Comparison of ENCODE assay signal across 1 cellular context in the genomic region with DNA sequence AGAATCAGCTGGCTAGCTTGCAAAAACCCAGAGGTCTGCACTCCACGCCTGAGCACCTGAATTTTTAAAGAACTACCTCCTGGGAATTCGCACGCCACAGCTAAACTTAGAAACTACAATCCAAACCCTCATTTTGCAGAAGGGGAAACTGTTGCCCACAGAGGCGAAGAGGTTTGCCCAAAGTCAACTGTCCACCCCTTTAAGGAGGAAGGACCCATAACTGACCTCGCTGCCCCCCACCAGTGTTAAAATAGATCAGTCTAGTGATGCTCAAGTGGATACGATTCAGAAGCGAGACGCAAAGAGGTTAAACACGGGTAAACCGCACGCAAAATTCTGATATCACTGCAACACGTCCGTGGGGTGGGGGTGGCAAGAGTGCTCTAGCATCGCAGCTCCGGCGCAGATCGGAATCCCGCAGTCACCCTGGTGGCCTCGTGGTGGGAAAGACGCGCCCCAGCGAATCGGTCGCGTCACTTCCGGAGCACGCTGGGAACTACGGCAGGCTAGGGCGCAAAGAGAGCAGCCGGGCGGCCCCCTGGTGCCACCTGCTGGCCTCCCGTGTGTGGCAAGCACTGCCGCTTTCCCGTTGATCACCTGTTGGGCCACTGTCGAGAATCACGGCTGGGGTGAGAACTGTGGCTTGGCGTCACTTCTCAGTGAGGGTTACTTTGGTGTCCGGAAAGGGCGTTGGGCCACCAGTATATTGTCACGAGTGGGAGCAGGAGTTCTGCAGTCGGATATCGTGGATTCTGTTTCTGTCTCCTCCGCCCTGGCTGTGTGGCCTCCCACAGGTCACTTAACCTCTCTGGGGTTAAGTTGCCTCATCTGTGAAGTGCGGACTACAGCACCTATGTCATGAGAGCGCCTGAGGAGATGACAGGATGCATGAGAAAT.
TF ChIP-seq lines count a peak whose summit lies in the region.

TSS of gene ALKBH2 (minus strand) at position 451 of the 897 bp plus-strand sequence. CDS start 686 bp downstream, outside the sequence.

TF ChIP-seq in K562, 482 proteins besides CTCF, POLR2A, EP300 and RAD21 (continued from another document and continues in another):
- TF ChIP-seq, protein P1, sequence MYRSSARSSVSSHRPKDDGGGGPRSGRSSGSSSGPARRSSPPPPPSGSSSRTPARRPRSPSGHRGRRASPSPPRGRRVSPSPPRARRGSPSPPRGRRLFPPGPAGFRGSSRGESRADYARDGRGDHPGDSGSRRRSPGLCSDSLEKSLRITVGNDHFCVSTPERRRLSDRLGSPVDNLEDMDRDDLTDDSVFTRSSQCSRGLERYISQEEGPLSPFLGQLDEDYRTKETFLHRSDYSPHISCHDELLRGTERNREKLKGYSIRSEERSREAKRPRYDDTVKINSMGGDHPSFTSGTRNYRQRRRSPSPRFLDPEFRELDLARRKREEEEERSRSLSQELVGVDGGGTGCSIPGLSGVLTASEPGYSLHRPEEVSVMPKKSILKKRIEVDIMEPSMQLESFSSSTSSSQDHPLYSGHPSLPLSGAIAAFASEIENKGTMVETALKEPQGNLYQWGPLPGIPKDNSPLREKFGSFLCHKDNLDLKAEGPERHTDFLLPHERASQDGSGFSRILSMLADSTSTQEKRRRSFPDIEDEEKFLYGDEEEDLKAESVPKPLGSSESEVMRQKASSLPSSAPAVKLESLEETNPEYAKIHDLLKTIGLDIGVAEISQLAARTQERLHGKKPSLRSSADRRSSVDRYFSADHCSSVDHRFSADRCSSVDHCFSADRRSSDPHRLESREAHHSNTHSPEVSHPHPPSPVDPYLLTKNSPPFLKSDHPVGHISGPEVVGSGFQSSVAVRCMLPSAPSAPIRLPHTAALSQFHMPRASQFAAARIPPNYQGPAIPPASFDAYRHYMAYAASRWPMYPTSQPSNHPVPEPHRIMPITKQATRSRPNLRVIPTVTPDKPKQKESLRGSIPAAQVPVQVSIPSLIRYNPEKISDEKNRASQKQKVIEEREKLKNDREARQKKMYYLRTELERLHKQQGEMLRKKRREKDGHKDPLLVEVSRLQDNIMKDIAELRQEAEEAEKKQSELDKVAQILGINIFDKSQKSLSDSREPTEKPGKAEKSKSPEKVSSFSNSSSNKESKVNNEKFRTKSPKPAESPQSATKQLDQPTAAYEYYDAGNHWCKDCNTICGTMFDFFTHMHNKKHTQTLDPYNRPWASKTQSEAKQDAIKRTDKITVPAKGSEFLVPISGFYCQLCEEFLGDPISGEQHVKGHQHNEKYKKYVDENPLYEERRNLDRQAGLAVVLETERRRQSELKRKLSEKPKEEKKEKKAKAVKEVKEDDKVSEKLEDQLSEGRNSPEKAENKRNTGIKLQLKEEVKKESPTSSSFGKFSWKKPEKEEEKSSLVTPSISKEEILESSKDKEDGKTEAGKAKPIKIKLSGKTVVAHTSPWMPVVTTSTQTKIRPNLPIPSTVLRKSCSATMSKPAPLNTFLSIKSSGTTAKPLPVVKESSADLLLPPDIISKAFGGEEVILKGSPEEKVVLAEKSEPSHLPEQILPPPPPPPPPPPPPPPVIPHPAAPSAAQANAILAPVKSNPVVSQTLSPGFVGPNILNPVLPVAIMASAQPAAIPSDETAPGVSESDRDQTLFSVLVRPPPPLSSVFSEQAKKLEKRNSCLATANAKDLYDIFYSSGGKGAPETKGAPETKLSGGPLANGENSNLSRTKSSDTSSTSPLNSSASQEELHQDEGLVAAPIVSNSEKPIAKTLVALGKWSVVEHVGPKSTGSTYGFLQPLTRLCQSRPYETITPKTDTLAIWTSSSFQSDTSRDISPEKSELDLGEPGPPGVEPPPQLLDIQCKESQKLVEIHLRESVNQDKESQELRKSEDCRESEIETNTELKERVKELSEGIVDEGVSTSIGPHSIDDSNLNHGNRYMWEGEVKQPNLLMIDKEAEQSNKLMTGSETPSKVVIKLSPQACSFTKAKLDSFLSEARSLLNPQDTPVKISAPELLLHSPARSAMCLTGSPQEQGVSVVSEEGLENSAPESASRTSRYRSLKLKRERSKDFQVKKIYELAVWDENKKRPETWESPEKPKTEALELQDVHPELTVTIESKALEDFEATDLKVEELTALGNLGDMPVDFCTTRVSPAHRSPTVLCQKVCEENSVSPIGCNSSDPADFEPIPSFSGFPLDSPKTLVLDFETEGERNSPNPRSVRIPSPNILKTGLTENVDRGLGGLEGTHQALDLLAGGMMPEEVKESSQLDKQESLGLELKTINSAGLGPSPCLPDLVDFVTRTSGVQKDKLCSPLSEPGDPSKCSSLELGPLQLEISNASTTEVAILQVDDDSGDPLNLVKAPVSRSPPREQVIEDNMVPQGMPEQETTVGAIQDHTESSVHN (IDR thresholded peaks at IDR 0.05; ENCODE audit: borderline replicate concordance in 1 of 2, low read depth in 1 of 2), result no peak
- TF ChIP-seq FIP1L1 (IDR thresholded peaks at IDR 0.05; ENCODE audit: low read depth, low read length, poor library complexity, severe bottlenecking) (peak; percentile 46), SMARCA5 (IDR thresholded peaks at IDR 0.05) (peak; percentile 97), MXI1 (IDR thresholded peaks at IDR 0.05; ENCODE audit: low read depth, low read length) (peak; percentile 75; the same call in 1 of the 2 replicates), RBM25 (IDR thresholded peaks at IDR 0.05; ENCODE audit: low read depth, low read length, severe bottlenecking) (peak; percentile 84), BHLHE40 (IDR thresholded peaks at IDR 0.05; ENCODE audit: low read length) (peak; percentile 57), GTF2B (IDR thresholded peaks at IDR 0.05; ENCODE audit: extremely low read depth, insufficient read length) (peak; percentile 45), RCOR1 (IDR thresholded peaks at IDR 0.05; ENCODE audit: borderline replicate concordance in 1 of 2, low read depth in 2 of 2, low read length in 2 of 2) (peak in 1 of 2 experiments; percentile 59; a peak in 2 of 4 replicates), KDM5B (IDR thresholded peaks at IDR 0.05; ENCODE audit: insufficient replicate concordance, low read depth, low read length) (peak; percentile 81), JUN (IDR thresholded peaks at IDR 0.05; ENCODE audit: borderline replicate concordance, low read depth, low read length) (peak; percentile 75; the same call in 1 of the 2 replicates), JUN (CRISPR knock-in tag; IDR thresholded peaks at IDR 0.05; ENCODE audit: borderline replicate concordance) (0 out of 2 replicates have a peak, but pooled peaks have one; percentile 37), TEAD2 (tag; IDR thresholded peaks at IDR 0.05) (no peak), CBFA2T3 (IDR thresholded peaks at IDR 0.05) (peak; percentile 0; the same call in 1 of the 2 replicates), CBX3 (IDR thresholded peaks at IDR 0.05; ENCODE audit: borderline replicate concordance in 1 of 2, low read length in 2 of 2) (peak in 1 of 2 experiments; percentile 92; a peak in 1 of 3 replicates), FOXA3 (CRISPR knock-in tag; conservative IDR thresholded peaks at IDR 0.05 in 1 of 2, IDR thresholded peaks at IDR 0.05 in 1 of 2) (peak in 1 of 2 experiments; percentile 80; a peak in 1 of 4 replicates), SREBF2 (CRISPR knock-in tag; IDR thresholded peaks at IDR 0.05) (no peak), MAX (CRISPR knock-in tag; IDR thresholded peaks at IDR 0.05) (peak; percentile 98), ZBTB33 (CRISPR knock-in tag; IDR thresholded peaks at IDR 0.05) (peak; percentile 55; the same call in 1 of the 2 replicates), NR2C1 (IDR thresholded peaks at IDR 0.05) (peak; percentile 57; the same call in 1 of the 2 replicates), NR2C1 (tag; IDR thresholded peaks at IDR 0.05) (peak; percentile 78), ZNF175 (CRISPR knock-in tag; IDR thresholded peaks at IDR 0.05; ENCODE audit: low read depth) (peak; percentile 74), ZNF592 (IDR thresholded peaks at IDR 0.05) (peak; percentile 94), ARID4B (CRISPR knock-in tag; IDR thresholded peaks at IDR 0.05) (peak; percentile 84)
- TF ChIP-seq, protein P2, sequence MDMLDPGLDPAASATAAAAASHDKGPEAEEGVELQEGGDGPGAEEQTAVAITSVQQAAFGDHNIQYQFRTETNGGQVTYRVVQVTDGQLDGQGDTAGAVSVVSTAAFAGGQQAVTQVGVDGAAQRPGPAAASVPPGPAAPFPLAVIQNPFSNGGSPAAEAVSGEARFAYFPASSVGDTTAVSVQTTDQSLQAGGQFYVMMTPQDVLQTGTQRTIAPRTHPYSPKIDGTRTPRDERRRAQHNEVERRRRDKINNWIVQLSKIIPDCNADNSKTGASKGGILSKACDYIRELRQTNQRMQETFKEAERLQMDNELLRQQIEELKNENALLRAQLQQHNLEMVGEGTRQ (CRISPR knock-in tag; IDR thresholded peaks at IDR 0.05), result peak; percentile 50
